ENCODE assay signal across 8 cellular contexts in the genomic region with DNA sequence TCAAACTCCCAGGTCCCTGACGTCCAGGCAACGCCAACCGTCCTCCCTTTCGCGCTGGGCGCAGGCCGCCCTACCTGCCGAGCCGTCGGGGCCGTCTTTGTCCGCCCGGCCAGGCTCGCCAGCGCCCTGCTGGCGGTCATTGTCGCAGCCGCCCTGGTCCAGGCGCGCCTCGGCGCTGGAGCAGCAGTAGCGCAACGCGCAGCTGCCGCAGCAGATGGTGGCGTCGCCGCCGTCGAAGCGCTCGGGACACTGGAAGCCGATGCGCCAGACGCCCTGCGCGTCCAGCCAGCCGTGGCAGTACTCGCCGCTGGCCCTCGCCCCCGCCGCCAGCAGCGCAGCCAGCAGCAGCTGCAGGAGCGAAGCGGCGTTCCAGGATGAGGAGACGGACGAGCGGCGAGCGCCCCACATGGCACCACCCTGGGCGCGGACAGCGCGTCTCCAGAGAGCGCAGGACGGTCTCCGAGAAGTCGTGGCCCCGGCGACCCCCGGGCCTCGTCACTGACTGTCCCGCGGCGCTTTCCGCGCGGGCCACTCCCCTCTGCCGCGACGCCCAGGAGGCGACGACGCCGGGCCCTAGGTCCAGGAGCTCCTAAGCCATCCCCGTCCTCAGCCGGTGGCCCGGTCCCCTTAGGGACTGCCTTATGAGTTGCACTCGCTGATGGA. TPM values are rescaled to one million over a fixed set of nuclear protein-coding genes. Genes with fewer than 3 reads are reported as not detected.
A peak's percentile ranks its signal among the peaks of the same experiment; 100 is the strongest.
DNase-seq lines count a peak whose midpoint lies in the region; ATAC-seq and TF ChIP-seq lines count a peak whose summit lies in the region.

No MANE protein-coding gene starts in this region.

- peaks cover 15% of the 10 kb centered on the region for H3K27me3 Mint-ChIP-seq in activated naive CD4-positive, alpha-beta T cell treated with anti-CD3 and anti-CD28 coated beads for 36 hours (ENCODE audit: low read depth)
- peaks cover 39% of the 10 kb centered on the region for H3K27me3 Mint-ChIP-seq in activated T-cell treated with anti-CD3 and anti-CD28 coated beads, Interleukin-2, amount 50 U/mL, for 24 hours

- peak overlapping the region; percentile 62 for H3K4me3 ChIP-seq in iPS-18c (ENCODE audit: insufficient read depth, low read depth, low read length)

- no peaks in the 10 kb centered on the region for H3K9me3 Mint-ChIP-seq in activated naive CD4-positive, alpha-beta T cell treated with anti-CD3 and anti-CD28 coated beads for 36 hours
- H3K9me3 Mint-ChIP-seq in activated T-cell treated with anti-CD3 and anti-CD28 coated beads, Interleukin-2, amount 50 U/mL, for 24 hours, result no peaks in the 10 kb centered on the region

- in situ Hi-C loops in GM13976 (cut with MboI; ENCODE audit: low sequenced_read_pairs, unreplicated experiment), result no loop called here

- intact Hi-C loops in activated naive CD4-positive, alpha-beta T cell treated with anti-CD3 and anti-CD28 coated beads for 36 hours (cut with micrococcal nuclease), result loop anchor here (5.0 kb wide), 1 partner anchor 203 kb away; no protein-coding TSS in a partner anchor

- H3K4me1 Mint-ChIP-seq in activated naive CD4-positive, alpha-beta T cell treated with anti-CD3 and anti-CD28 coated beads for 36 hours (ENCODE audit: low read depth), result peaks cover 22% of the 10 kb centered on the region
- peaks cover 33% of the 10 kb centered on the region for H3K4me1 Mint-ChIP-seq in activated T-cell treated with anti-CD3 and anti-CD28 coated beads, Interleukin-2, amount 50 U/mL, for 24 hours (ENCODE audit: low read depth)

- H3K4me3 Mint-ChIP-seq in activated naive CD4-positive, alpha-beta T cell treated with anti-CD3 and anti-CD28 coated beads for 36 hours, result peak overlapping the region; percentile 60
- peak overlapping the region; percentile 48 for H3K4me3 Mint-ChIP-seq in activated T-cell treated with anti-CD3 and anti-CD28 coated beads, Interleukin-2, amount 50 U/mL, for 24 hours

- CTCF ChIA-PET in activated naive CD4-positive, alpha-beta T cell treated with anti-CD3 and anti-CD28 coated beads for 36 hours (lab: Charles Lee), result no interaction called here

- H3K36me3 Mint-ChIP-seq in activated naive CD4-positive, alpha-beta T cell treated with anti-CD3 and anti-CD28 coated beads for 36 hours (ENCODE audit: low read depth), result no peaks in the 10 kb centered on the region
- no peaks in the 10 kb centered on the region for H3K36me3 Mint-ChIP-seq in activated T-cell treated with anti-CD3 and anti-CD28 coated beads, Interleukin-2, amount 50 U/mL, for 24 hours (ENCODE audit: low read depth)

- no peaks in the 10 kb centered on the region for H3K9me3 ChIP-seq in iPS-18c (ENCODE audit: control insufficient read depth, insufficient read depth, low read length)

- DNase-seq in activated naive CD4-positive, alpha-beta T cell treated with anti-CD3 and anti-CD28 coated beads for 36 hours, result peak; percentile 9
- no peak for DNase-seq in activated naive CD4-positive, alpha-beta T cell treated with Interleukin-2 at 50 U/mL for 16 hours
- DNase-seq in activated T-cell treated with anti-CD3 and anti-CD28 coated beads, Interleukin-2, amount 50 U/mL, for 24 hours, result peak; percentile 46
- DNase-seq in substantia nigra (lab: John Stamatoyannopoulos, UW) (peak in 27 of 49 donors; percentile 11 to 71 (median 31)), NCI-H2107 (lab: John Stamatoyannopoulos, UW) (no peak), GM13976 (ENCODE audit: low spot score) (no peak)

- peak overlapping the region; percentile 70 for H3K27ac ChIP-seq in substantia nigra (ENCODE audit: low read depth, low read length, poor library complexity, severe bottlenecking)

- no peak for TF ChIP-seq CTCF in GM13976 (IDR thresholded peaks at IDR 0.05; ENCODE audit: borderline replicate concordance, control extremely low read depth, extremely low read depth, insufficient read depth, missing control alignments)

- ATAC-seq in GM21423 (IDR thresholded peaks at IDR 0.05; ENCODE audit: unreplicated experiment), result no peak

- no peak overlapping the region for H3K27ac Mint-ChIP-seq in activated naive CD4-positive, alpha-beta T cell treated with anti-CD3 and anti-CD28 coated beads for 36 hours
- no peak overlapping the region for H3K27ac Mint-ChIP-seq in activated T-cell treated with anti-CD3 and anti-CD28 coated beads, Interleukin-2, amount 50 U/mL, for 24 hours

RNA-seq across cellular contexts. Expression of gene SHISA2, which starts 1.1 kb away (rescaled TPM):
- under 1 TPM; 0.52 to 0.69 TPM for total RNA-seq in activated naive CD4-positive, alpha-beta T cell treated with anti-CD3 and anti-CD28 coated beads for 36 hours

Comparison
In these comparisons a context has a peak if more than half of its experiments do, and no peak if none do; other contexts are left out.
1. DNase-seq: peak in activated naive CD4-positive, alpha-beta T cell treated with anti-CD3 and anti-CD28 coated beads for 36 hours (single experiment), activated T-cell treated with anti-CD3 and anti-CD28 coated beads, Interleukin-2, amount 50 U/mL, for 24 hours (single experiment) and substantia nigra (27 of 49); none in activated naive CD4-positive, alpha-beta T cell treated with Interleukin-2 at 50 U/mL for 16 hours (single experiment), NCI-H2107 (single experiment) and GM13976 (single experiment).